ENCODE assay signal across 8 cellular contexts in the genomic region with DNA sequence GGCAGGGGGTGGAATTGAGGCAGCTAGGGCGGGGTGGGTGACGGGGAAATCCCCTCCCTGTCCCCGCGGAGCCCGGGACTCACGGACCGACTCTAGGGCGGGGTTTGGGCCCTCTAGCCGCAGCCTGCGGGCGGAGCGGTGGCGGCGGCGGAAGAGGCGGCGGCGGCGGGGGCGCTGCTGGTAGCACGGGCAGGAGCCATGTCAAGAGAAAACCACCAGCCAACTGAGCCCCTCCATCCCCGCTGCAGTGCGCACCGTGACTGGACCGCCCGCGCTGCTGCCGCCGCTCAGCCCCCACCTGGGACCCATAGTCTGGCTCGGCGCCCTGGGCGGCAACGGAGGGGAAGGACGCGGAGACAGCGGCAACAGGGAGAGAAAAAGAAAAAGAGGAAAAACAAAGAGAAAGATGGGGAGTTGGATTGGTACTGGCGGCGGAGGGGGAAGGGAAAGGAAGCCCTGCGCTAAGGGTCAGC. TPM values are rescaled to one million over a fixed set of nuclear protein-coding genes. Genes with fewer than 3 reads are reported as not detected.
DNase-seq lines count a peak whose midpoint lies in the region; ATAC-seq, FAIRE-seq and TF ChIP-seq lines count a peak whose summit lies in the region.

No MANE protein-coding gene starts in this region.

- peaks cover 0 to 7% of the 10 kb centered on the region in 2 experiments for H3K36me3 ChIP-seq in endothelial cell of umbilical vein (ENCODE audit: control insufficient read depth in 2 of 2, extremely low read depth in 1 of 2, insufficient read depth in 2 of 2, low read length in 2 of 2)
- H3K36me3 ChIP-seq in muscle layer of duodenum (ENCODE audit: control insufficient read depth in 1 of 2, insufficient read depth in 2 of 2, low read length in 2 of 2): peaks cover 7 to 9% of the 10 kb centered on the region in 2 donors

- FAIRE-seq in endothelial cell of umbilical vein (lab: Jason Lieb, UNC): no peak

- peaks cover 54% of the 10 kb centered on the region for H3K79me2 ChIP-seq in endothelial cell of umbilical vein (ENCODE audit: control insufficient read depth, insufficient read depth, low read length)

- peak overlapping the region; percentile 100 for H3K9ac ChIP-seq in endothelial cell of umbilical vein (replicated peaks; ENCODE audit: extremely low read depth, insufficient read depth, low read length)

- peak; percentile 12 for ATAC-seq in GM18498 (IDR thresholded peaks at IDR 0.05; ENCODE audit: unreplicated experiment)

- H3K27ac ChIP-seq in 22Rv1 (peak overlapping the region; percentile 97), endothelial cell of umbilical vein (ENCODE audit: insufficient read depth, low read depth, low read length) (peak overlapping the region; percentile 97), muscle layer of duodenum (ENCODE audit: low read length) (peak overlapping the region; percentile 99)

- H3K9me3 ChIP-seq in endothelial cell of umbilical vein (replicated peaks; ENCODE audit: control insufficient read depth, insufficient read depth, low read length) (no peaks in the 10 kb centered on the region), muscle layer of duodenum (ENCODE audit: control insufficient read depth in 1 of 2, low read length in 2 of 2) (no peaks in the 10 kb centered on the region)

- DNase-seq in NCI-H460 (ENCODE audit: extremely low read depth, low read depth): peak; percentile 24
- DNase-seq in activated T-cell treated with anti-CD3 and anti-CD28 coated beads for 1 hour (ENCODE audit: low read depth): peak; percentile 70
- DNase-seq in endothelial cell of umbilical vein (ENCODE audit: low read depth, low spot score): peak; percentile 60
- DNase-seq in stimulated activated CD8-positive, alpha-beta memory T cell treated with anti-CD3 and anti-CD28 coated beads, Interleukin-7, amount 100 ng/mL, for 24 hours (ENCODE audit: low read depth): peak; percentile 55
- DNase-seq in kidney glomerular epithelial cell (lab: John Stamatoyannopoulos, UW): no peak

- TF ChIP-seq POLR2A in endothelial cell of umbilical vein (IDR thresholded peaks at IDR 0.05; ENCODE audit: low read depth, low read length): no peak

- intact Hi-C loops in endothelial cell of umbilical vein (cut with micrococcal nuclease): loop anchor here (2.0 to 10.0 kb wide), 2 partner anchors 473 to 1275 kb away; no protein-coding TSS in a partner anchor

- CTCF ChIA-PET in endothelial cell of umbilical vein (lab: Charles Lee): interaction anchor here (3.5 kb wide), 1 partner anchor 46 kb away, joined by 22 read pairs; no protein-coding TSS in a partner anchor

- no peaks in the 10 kb centered on the region for H3K9me1 ChIP-seq in endothelial cell of umbilical vein (replicated peaks; ENCODE audit: control insufficient read depth, extremely low read depth, insufficient read depth, low read length)

- no peak overlapping the region for H3K4me2 ChIP-seq in endothelial cell of umbilical vein (ENCODE audit: insufficient read depth, low read length)

- H3K27me3 ChIP-seq in endothelial cell of umbilical vein (ENCODE audit: control insufficient read depth in 2 of 2, insufficient read depth in 2 of 2, low read length in 2 of 2) (no peaks in the 10 kb centered on the region), muscle layer of duodenum (ENCODE audit: low read depth, low read length) (no peaks in the 10 kb centered on the region)

- H3K4me3 ChIP-seq in endothelial cell of umbilical vein (replicated peaks in 1 of 3; ENCODE audit: insufficient read depth in 1 of 3, low read depth in 1 of 3, low read length in 3 of 3): peak overlapping the region; percentile 81 to 89 (median 86)
- H3K4me3 ChIP-seq in muscle layer of duodenum (ENCODE audit: low read depth in 1 of 2, low read length in 2 of 2): peak overlapping the region; percentile 86 to 91

- POLR2A ChIA-PET in endothelial cell of umbilical vein (lab: Charles Lee): interaction anchor here (0.5 to 2.2 kb wide), 10 partner anchors 10 to 1300 kb away, joined by 3 to 17 read pairs (median 3); partner anchors contain the start of gene ACOT13

- TF ChIP-seq CTCF in 22Rv1 (IDR thresholded peaks at IDR 0.05) (no peak), endothelial cell of umbilical vein (IDR thresholded peaks at IDR 0.05; ENCODE audit: extremely low read depth in 1 of 2, insufficient read depth in 1 of 2, low read depth in 1 of 2, low read length in 2 of 2) (peak in 1 of 2 donors; percentile 4)

- no peak overlapping the region for H2AFZ ChIP-seq in endothelial cell of umbilical vein (ENCODE audit: low read depth, low read length)

- dilution Hi-C loops in endothelial cell of umbilical vein (cut with MboI; ENCODE audit: extremely low pct_ligation_motif_present, low sequenced_read_pairs): no loop called here

- TSS peak; percentile 62 for BruUV-seq in endothelial cell of umbilical vein (replicated peaks; lab: Mats Ljungman, UMichigan)

- peaks cover 15% of the 10 kb centered on the region for H4K20me1 ChIP-seq in endothelial cell of umbilical vein (replicated peaks; ENCODE audit: control insufficient read depth, extremely low read depth, insufficient read depth, low read length)

- H3K4me1 ChIP-seq in endothelial cell of umbilical vein (ENCODE audit: control insufficient read depth, extremely low read depth, insufficient read depth, low read length): peaks cover 35% of the 10 kb centered on the region
- H3K4me1 ChIP-seq in muscle layer of duodenum (ENCODE audit: control insufficient read depth in 1 of 2, insufficient read depth in 2 of 2, low read length in 2 of 2): peaks cover 3 to 31% of the 10 kb centered on the region in 2 donors

TF ChIP-seq in endothelial cell of umbilical vein, 7 proteins besides CTCF, POLR2A, EP300 and RAD21:
- TF ChIP-seq POLR2AphosphoS5 (IDR thresholded peaks at IDR 0.05; ENCODE audit: insufficient read depth, low read depth, low read length) (no peak), MYC (IDR thresholded peaks at IDR 0.05; ENCODE audit: low read depth, low read length) (no peak), GATA2 (IDR thresholded peaks at IDR 0.05; ENCODE audit: insufficient read depth, insufficient read length, low read depth, low read length) (no peak), EZH2 (IDR thresholded peaks at IDR 0.05; ENCODE audit: borderline replicate concordance, low read depth, low read length, severe bottlenecking) (no peak), JUN (IDR thresholded peaks at IDR 0.05; ENCODE audit: borderline replicate concordance, insufficient read depth, insufficient read length, low read depth) (no peak), FOS (IDR thresholded peaks at IDR 0.05; ENCODE audit: borderline replicate concordance, insufficient read depth, low read length) (no peak)

RNA-seq across cellular contexts. Expression of gene C6orf62, which starts 1.2 kb away (rescaled TPM):
- total RNA-seq in NCI-H460 (2014; rRNA removed; shearing (Covaris generic)): 111 and 118 TPM in 2 replicates
- 40.8 and 58.7 TPM in 2 replicates for polyA plus RNA-seq in NCI-H460 (2014; cell fraction: nucleus; rRNA removed)
- 121 and 129 TPM in 2 replicates for total RNA-seq in endothelial cell of umbilical vein
- polyA plus RNA-seq in endothelial cell of umbilical vein: 34.7 and 36.5 TPM in 2 replicates
- 55.6 and 58.9 TPM in 2 replicates for polyA plus RNA-seq in endothelial cell of umbilical vein (2011; cell fraction: cytosol; rRNA removed)
- 55.1 and 76.7 TPM in 2 replicates for polyA plus RNA-seq in endothelial cell of umbilical vein (2011; cell fraction: nucleus; rRNA removed)
- polyA plus RNA-seq in endothelial cell of umbilical vein (2012): 57.2 and 77.1 TPM in 2 replicates
- polyA minus RNA-seq in endothelial cell of umbilical vein: 64.3 and 67.3 TPM in 2 replicates
- 52.2 TPM for polyA minus RNA-seq in endothelial cell of umbilical vein (2011; cell fraction: cytosol; rRNA and poly(A)+ RNA removed)
- 53.7 and 54.5 TPM in 2 replicates for polyA minus RNA-seq in endothelial cell of umbilical vein (2011; cell fraction: nucleus; rRNA and poly(A)+ RNA removed)

RNA-seq across cellular contexts. Expression of gene ACOT13, which starts 53.3 kb away (rescaled TPM):
- 33.4 and 51.5 TPM in 2 replicates for total RNA-seq in NCI-H460 (2014; rRNA removed; shearing (Covaris generic))
- polyA plus RNA-seq in NCI-H460 (2014; cell fraction: nucleus; rRNA removed): 7.5 and 9.4 TPM in 2 replicates
- 15.3 and 24.1 TPM in 2 replicates for total RNA-seq in endothelial cell of umbilical vein
- polyA plus RNA-seq in endothelial cell of umbilical vein: 7.5 and 7.7 TPM in 2 replicates
- polyA plus RNA-seq in endothelial cell of umbilical vein (2011; cell fraction: cytosol; rRNA removed): 13.1 and 15.4 TPM in 2 replicates
- polyA plus RNA-seq in endothelial cell of umbilical vein (2011; cell fraction: nucleus; rRNA removed): 4.7 and 8.0 TPM in 2 replicates
- 16.0 and 25.9 TPM in 2 replicates for polyA plus RNA-seq in endothelial cell of umbilical vein (2012)
- 1.7 and 3.3 TPM in 2 replicates for polyA minus RNA-seq in endothelial cell of umbilical vein
- 6.1 TPM for polyA minus RNA-seq in endothelial cell of umbilical vein (2011; cell fraction: cytosol; rRNA and poly(A)+ RNA removed)
- 0.82 and 0.87 TPM in 2 replicates for polyA minus RNA-seq in endothelial cell of umbilical vein (2011; cell fraction: nucleus; rRNA and poly(A)+ RNA removed)

RNA-seq across cellular contexts. Expression of gene TDP2, which starts 53.5 kb away (rescaled TPM):
- 104 and 113 TPM in 2 replicates for total RNA-seq in NCI-H460 (2014; rRNA removed; shearing (Covaris generic))
- 46.4 and 61.9 TPM in 2 replicates for polyA plus RNA-seq in NCI-H460 (2014; cell fraction: nucleus; rRNA removed)
- total RNA-seq in endothelial cell of umbilical vein: 35.3 and 39.2 TPM in 2 replicates
- polyA plus RNA-seq in endothelial cell of umbilical vein: 9.9 and 13.7 TPM in 2 replicates
- polyA plus RNA-seq in endothelial cell of umbilical vein (2011; cell fraction: cytosol; rRNA removed): 22.1 and 22.3 TPM in 2 replicates
- 23.5 and 24.5 TPM in 2 replicates for polyA plus RNA-seq in endothelial cell of umbilical vein (2011; cell fraction: nucleus; rRNA removed)
- 23.4 and 41.0 TPM in 2 replicates for polyA plus RNA-seq in endothelial cell of umbilical vein (2012)
- polyA minus RNA-seq in endothelial cell of umbilical vein: 13.9 and 15.0 TPM in 2 replicates
- polyA minus RNA-seq in endothelial cell of umbilical vein (2011; cell fraction: cytosol; rRNA and poly(A)+ RNA removed): 20.0 TPM
- polyA minus RNA-seq in endothelial cell of umbilical vein (2011; cell fraction: nucleus; rRNA and poly(A)+ RNA removed): 20.8 and 21.1 TPM in 2 replicates

RNA-seq across cellular contexts. Expression of gene GMNN, which starts 54.6 kb away (rescaled TPM):
- 22.8 and 27.3 TPM in 2 replicates for total RNA-seq in NCI-H460 (2014; rRNA removed; shearing (Covaris generic))
- polyA plus RNA-seq in NCI-H460 (2014; cell fraction: nucleus; rRNA removed): 33.2 and 41.6 TPM in 2 replicates
- total RNA-seq in endothelial cell of umbilical vein: 51.9 and 52.6 TPM in 2 replicates
- 19.0 and 25.4 TPM in 2 replicates for polyA plus RNA-seq in endothelial cell of umbilical vein
- 29.7 and 38.1 TPM in 2 replicates for polyA plus RNA-seq in endothelial cell of umbilical vein (2011; cell fraction: cytosol; rRNA removed)
- 24.4 and 35.9 TPM in 2 replicates for polyA plus RNA-seq in endothelial cell of umbilical vein (2011; cell fraction: nucleus; rRNA removed)
- 17.9 and 39.6 TPM in 2 replicates for polyA plus RNA-seq in endothelial cell of umbilical vein (2012)
- 20.2 and 28.5 TPM in 2 replicates for polyA minus RNA-seq in endothelial cell of umbilical vein
- 31.2 TPM for polyA minus RNA-seq in endothelial cell of umbilical vein (2011; cell fraction: cytosol; rRNA and poly(A)+ RNA removed)
- 35.1 and 35.7 TPM in 2 replicates for polyA minus RNA-seq in endothelial cell of umbilical vein (2011; cell fraction: nucleus; rRNA and poly(A)+ RNA removed)
